In the genomic region with DNA sequence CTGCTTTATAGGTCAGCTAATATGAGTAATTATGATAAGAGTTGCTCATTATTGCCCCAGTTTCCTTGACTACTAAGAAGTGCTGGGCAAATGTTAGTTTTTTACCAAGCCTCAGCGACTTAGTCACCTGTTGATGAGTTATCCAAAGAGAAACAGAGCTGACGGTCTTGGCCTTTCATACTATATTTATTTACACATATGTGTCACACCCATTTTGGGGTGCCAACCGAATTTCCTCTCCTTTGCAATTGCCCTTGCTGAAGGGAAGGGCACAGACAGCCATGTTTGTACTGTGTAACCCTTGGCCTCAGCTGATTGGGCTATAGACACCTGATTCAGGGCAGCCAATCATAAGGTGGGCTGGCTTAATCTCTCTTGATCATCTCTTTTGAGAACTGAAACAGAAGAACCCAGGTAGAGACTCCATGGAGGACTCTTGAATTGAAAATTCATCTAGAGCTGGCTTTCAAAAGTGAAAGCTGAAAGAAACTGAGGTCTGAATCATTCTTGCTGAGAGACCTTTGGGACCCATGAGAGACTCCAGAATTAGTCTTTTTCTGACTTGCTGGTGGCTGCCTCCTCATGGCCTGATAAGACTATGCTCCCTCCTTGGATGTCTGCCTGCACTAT, we compare ENCODE assay signal across 9 cellular contexts.
A peak's percentile ranks its signal among the peaks of the same experiment; 100 is the strongest.
DNase-seq lines count a peak whose midpoint lies in the region; ATAC-seq, FAIRE-seq and TF ChIP-seq lines count a peak whose summit lies in the region.
"Had no signal": no experiment of that assay in that cellular context is flagged by ENCODE, and none has a peak within 500 bp of the region (broad histone marks: within the 10 kb centered on the region; RNA-seq: fewer than 3 reads in every experiment).

No MANE protein-coding gene starts in this region.

- TF ChIP-seq CTCF in omental fat pad (IDR thresholded peaks at IDR 0.05): no peak

- POLR2A ChIA-PET in T-cell (lab: Charles Lee): no interaction called here

- no peak for DNase-seq in T-cell
- no peak for DNase-seq in omental fat pad (ENCODE audit: low spot score)
- no peak for DNase-seq in mesenteric fat pad (ENCODE audit: low spot score)
- no peak for DNase-seq in H54 (ENCODE audit: insufficient read length, low spot score)
- DNase-seq in AML-193 (lab: John Stamatoyannopoulos, UW): no peak

- peaks cover 24 to 38% (median 26%) of the 10 kb centered on the region in 3 donors for H3K4me1 Mint-ChIP-seq in T-cell

- peak overlapping the region; percentile 59 to 76 for H3K27ac Mint-ChIP-seq in T-cell

- FAIRE-seq in H54 (lab: Jason Lieb, UNC): no peak
- FAIRE-seq: H1 had no signal

- peaks cover 0 to 17% of the 10 kb centered on the region in 2 donors for H3K27me3 Mint-ChIP-seq in T-cell

- H3K36me3 Mint-ChIP-seq in T-cell: no peaks in the 10 kb centered on the region

- TF ChIP-seq POLR2A in H54 (IDR thresholded peaks at IDR 0.05; ENCODE audit: low read depth, low read length): no peak

- ATAC-seq in GM18858 (IDR thresholded peaks at IDR 0.05; ENCODE audit: unreplicated experiment) (peak; percentile 28), HG02798 (IDR thresholded peaks at IDR 0.05; ENCODE audit: poor library complexity, unreplicated experiment) (peak; percentile 60), T-cell (replicated peaks in 1 of 4) (peak in 3 of 4 experiments; percentile 23 to 41 (median 35)), omental fat pad (ENCODE audit: low FRiP score) (peak; percentile 55), HG03457 (IDR thresholded peaks at IDR 0.05; ENCODE audit: unreplicated experiment) (no peak)

- CTCF ChIA-PET in T-cell (lab: Charles Lee): interaction anchor here in 1 of 2 donors (0.6 to 1.2 kb wide), 2 partner anchors 60 to 129 kb away, joined by 3 read pairs; no protein-coding TSS in a partner anchor

- no peak overlapping the region for H3K4me3 Mint-ChIP-seq in T-cell

- peaks cover 0 to 5% (median 0%) of the 10 kb centered on the region in 3 donors for H3K9me3 Mint-ChIP-seq in T-cell
